9 cellular contexts compared by ENCODE assay signal in genomic region chr9:120985759-120986353, GRCh38. TPM values are rescaled to one million over a fixed set of nuclear protein-coding genes. Genes with fewer than 3 reads are reported as not detected.
DNase-seq lines count a peak whose midpoint lies in the region; ATAC-seq and TF ChIP-seq lines count a peak whose summit lies in the region.
"Had no signal": no experiment of that assay in that cellular context is flagged by ENCODE, and none has a peak within 500 bp of the region (broad histone marks: within the 10 kb centered on the region; RNA-seq: fewer than 3 reads in every experiment).

No MANE protein-coding gene starts in this region.

- H3K23ac ChIP-seq in IMR-90 (ENCODE audit: low read depth, low read length): no peak overlapping the region

- no peak overlapping the region for H4K91ac ChIP-seq in IMR-90 (ENCODE audit: insufficient read depth, low read depth, low read length)

- no peak overlapping the region for H3K9ac ChIP-seq in IMR-90 (ENCODE audit: low read depth, low read length)

- H3K9me3 ChIP-seq in IMR-90 (ENCODE audit: control insufficient read depth, insufficient read depth, low read length): no peaks in the 10 kb centered on the region

- no peak overlapping the region for H2BK5ac ChIP-seq in IMR-90 (ENCODE audit: low read depth, low read length, poor library complexity, severe bottlenecking)

- no peak overlapping the region for H4K5ac ChIP-seq in IMR-90 (ENCODE audit: low read depth, low read length)

- peak overlapping the region in 1 of 2 experiments; percentile 66; a peak in 1 of 4 replicates for H4K8ac ChIP-seq in IMR-90 (ENCODE audit: low read depth in 2 of 2, low read length in 2 of 2)

- no peak overlapping the region for H3K18ac ChIP-seq in IMR-90 (ENCODE audit: low read depth, low read length)

- intact Hi-C loops in IMR-90 (cut with micrococcal nuclease) (loop anchor here (1.0 to 2.0 kb wide), 2 partner anchors 74 to 109 kb away; partner anchors contain the start of gene PHF19), sciatic nerve (cut with DNase I) (no loop called here)

- no peak overlapping the region for H2BK20ac ChIP-seq in IMR-90 (ENCODE audit: low read depth, low read length)

- no peak overlapping the region for H3K4me2 ChIP-seq in IMR-90 (ENCODE audit: low read depth, low read length)

- H3K27ac ChIP-seq in IMR-90 (ENCODE audit: insufficient read depth, low read length): no peak overlapping the region
- H3K27ac ChIP-seq: skin epidermis had no signal

- no peak overlapping the region for H2AK9ac ChIP-seq in IMR-90 (replicated peaks; ENCODE audit: low read depth, low read length, poor library complexity)

- H3K79me1 ChIP-seq in IMR-90 (ENCODE audit: low read depth in 1 of 2, low read length in 2 of 2): no peaks in the 10 kb centered on the region

- POLR2A ChIA-PET in IMR-90 (lab: Charles Lee; ENCODE audit: unreplicated experiment): no interaction called here

- no peak overlapping the region for H2AK5ac ChIP-seq in IMR-90 (ENCODE audit: low read depth, low read length)

- no peak overlapping the region for H2BK15ac ChIP-seq in IMR-90 (ENCODE audit: low read depth, low read length)

- peaks cover 6% of the 10 kb centered on the region for H3K4me1 ChIP-seq in IMR-90 (ENCODE audit: control insufficient read depth, insufficient read depth, low read length)

- dilution Hi-C loops in IMR-90 (cut with HindIII; ENCODE audit: low sequenced_read_pairs, unreplicated experiment): no loop called here

- peak; percentile 54 for DNase-seq in Daoy (ENCODE audit: low read depth)
- DNase-seq in IMR-90: peak; percentile 79
- DNase-seq in SHP77 (lab: John Stamatoyannopoulos, UW): peak; percentile 32 to 69
- DNase-seq in fibroblast of the conjunctiva (ENCODE audit: low read depth): peak; percentile 51
- DNase-seq in sciatic nerve (ENCODE audit: low spot score): no peak
- no peak for DNase-seq in activated gamma-delta T cell (lab: John Stamatoyannopoulos, UW)

- no peak overlapping the region for H2BK120ac ChIP-seq in IMR-90 (ENCODE audit: low read depth, low read length)

- BruUV-seq in IMR-90 (replicated peaks; lab: Mats Ljungman, UMichigan): no TSS peak

- CTCF ChIA-PET in IMR-90 (lab: Yijun Ruan, JAX): interaction anchor here (0.6 to 4.1 kb wide), 13 partner anchors 9 to 1559 kb away, joined by 3 to 25 read pairs (median 3); partner anchors contain the start of gene CNTRL

- peak; percentile 66 for TF ChIP-seq RAD21 in IMR-90 (IDR thresholded peaks at IDR 0.05; ENCODE audit: low read length)

- no peaks in the 10 kb centered on the region for H3K36me3 ChIP-seq in IMR-90 (ENCODE audit: control insufficient read depth, insufficient read depth, low read length)

- H4K20me1 ChIP-seq in IMR-90 (ENCODE audit: insufficient read depth, low read length): no peaks in the 10 kb centered on the region

- no peaks in the 10 kb centered on the region for H3K9me1 ChIP-seq in IMR-90 (ENCODE audit: insufficient read depth, low read length)

- in situ Hi-C loops in IMR-90 (cut with MboI; ENCODE audit: low sequenced_read_pairs): loop anchor here (5.0 to 25.0 kb wide), 2 partner anchors 81 to 401 kb away; no protein-coding TSS in a partner anchor

- no peak overlapping the region for H3K4me3 ChIP-seq in IMR-90 (ENCODE audit: insufficient read depth, low read depth, low read length)
- H3K4me3 ChIP-seq: skin epidermis had no signal

- ATAC-seq in IMR-90 (ENCODE audit: low read depth) (peak; percentile 86), sciatic nerve (peak; percentile 84), HG02840 (IDR thresholded peaks at IDR 0.05; ENCODE audit: low FRiP score, unreplicated experiment) (no peak), GM18519 (IDR thresholded peaks at IDR 0.05; ENCODE audit: low FRiP score, unreplicated experiment) (no peak)

- no CpG with 5 or more reads among the region's 2 CpGs for WGBS in IMR-90 (ENCODE audit: extremely low coverage in 2 of 2, insufficient read length in 1 of 2), 2 experiments

- TF ChIP-seq CTCF in IMR-90 (conservative IDR thresholded peaks at IDR 0.05; ENCODE audit: low read depth, low read length): peak; percentile 75

- 0 out of 2 replicates have a peak overlapping the region, but pooled peaks have one; percentile 42 for H3K14ac ChIP-seq in IMR-90 (replicated peaks; ENCODE audit: low read depth, low read length)

- H3K56ac ChIP-seq in IMR-90 (ENCODE audit: extremely low read depth, insufficient read depth, low read length): no peak overlapping the region

- no peak overlapping the region for H3K4ac ChIP-seq in IMR-90 (ENCODE audit: low read depth, low read length)

- peak overlapping the region; percentile 86 for H2AFZ ChIP-seq in IMR-90 (replicated peaks; ENCODE audit: low read length, poor library complexity)

- H3K27me3 ChIP-seq in IMR-90 (ENCODE audit: control insufficient read depth, insufficient read depth, low read length): no peaks in the 10 kb centered on the region

- TF ChIP-seq POLR2A in IMR-90 (IDR thresholded peaks at IDR 0.05; ENCODE audit: low read depth, low read length): no peak

TF ChIP-seq in IMR-90, 13 proteins besides CTCF, POLR2A, EP300 and RAD21:
- peak; percentile 50 for TF ChIP-seq SMC3 (IDR thresholded peaks at IDR 0.05; ENCODE audit: low read depth, low read length)
- TF ChIP-seq CEBPB (IDR thresholded peaks at IDR 0.05; ENCODE audit: low read depth, low read length): peak; percentile 63
- no peak for TF ChIP-seq NFE2L2 (IDR thresholded peaks at IDR 0.05; ENCODE audit: low read depth, low read length)
- no peak for TF ChIP-seq RFX5 (IDR thresholded peaks at IDR 0.05; ENCODE audit: low read depth, low read length)

RNA-seq across cellular contexts. Expression of gene TRAF1, which starts 59.3 kb away (rescaled TPM):
- total RNA-seq in Daoy (2014; rRNA removed; shearing (Covaris generic)): 8.1 and 11.6 TPM in 2 replicates
- 3.1 and 3.9 TPM in 2 replicates for total RNA-seq in IMR-90 (2012; rRNA removed)
- polyA plus RNA-seq in IMR-90 (2012; rRNA removed): 3.7 and 4.1 TPM in 2 replicates
- 2.0 and 2.9 TPM in 2 replicates for polyA plus RNA-seq in IMR-90 (2012; cell fraction: cytosol; rRNA removed)
- 5.6 and 6.9 TPM in 2 replicates for polyA plus RNA-seq in IMR-90 (2012; cell fraction: nucleus; rRNA removed; ENCODE audit: low replicate concordance)
- total RNA-seq in sciatic nerve: 8.0 TPM

Comparison
In these comparisons a context has a peak if more than half of its experiments do, and no peak if none do; other contexts are left out.
1. DNase-seq: peak in Daoy (single experiment), IMR-90 (single experiment), SHP77 (2 of 2) and fibroblast of the conjunctiva (single experiment); none in sciatic nerve (single experiment) and activated gamma-delta T cell (single experiment).
2. ATAC-seq: peak in IMR-90 (single experiment) and sciatic nerve (single experiment); none in HG02840 (single experiment) and GM18519 (single experiment).